ENCODE assay signal across 2 cellular contexts in genomic region chr1:26349886-26350244, GRCh38.
TF ChIP-seq lines count a peak whose summit lies in the region.

No MANE protein-coding gene starts in this region.

TF ChIP-seq in HCT116, 20 proteins besides CTCF, POLR2A, EP300 and RAD21:
- no peak for TF ChIP-seq ZFX (IDR thresholded peaks at IDR 0.05)
- no peak for TF ChIP-seq ZNF274 (IDR thresholded peaks at IDR 0.05; ENCODE audit: low read depth, low read length)
- no peak for TF ChIP-seq POLR2AphosphoS5 (IDR thresholded peaks at IDR 0.05; ENCODE audit: low read depth, low read length)
- TF ChIP-seq MAX (IDR thresholded peaks at IDR 0.05), result no peak
- no peak for TF ChIP-seq EZH2phosphoT487 (IDR thresholded peaks at IDR 0.05; ENCODE audit: borderline replicate concordance)
- TF ChIP-seq ZBTB33 (IDR thresholded peaks at IDR 0.05; ENCODE audit: extremely low read depth, insufficient replicate concordance, low read length), result no peak
- TF ChIP-seq YY1 (IDR thresholded peaks at IDR 0.05; ENCODE audit: extremely low read depth, insufficient replicate concordance, low read depth, low read length), result no peak
- TF ChIP-seq FOSL1 (IDR thresholded peaks at IDR 0.05; ENCODE audit: low read depth), result no peak
- no peak for TF ChIP-seq ATF3 (IDR thresholded peaks at IDR 0.05)
- TF ChIP-seq CEBPB (IDR thresholded peaks at IDR 0.05; ENCODE audit: low read depth), result no peak
- TF ChIP-seq SP1 (IDR thresholded peaks at IDR 0.05; ENCODE audit: low read depth), result no peak
- TF ChIP-seq JUND (IDR thresholded peaks at IDR 0.05), result no peak
- TF ChIP-seq TCF7L2 (IDR thresholded peaks at IDR 0.05; ENCODE audit: borderline replicate concordance, extremely low read depth, insufficient read depth, insufficient read length), result no peak
- no peak for TF ChIP-seq EGR1 (IDR thresholded peaks at IDR 0.05; ENCODE audit: low read depth)
- TF ChIP-seq SRF (IDR thresholded peaks at IDR 0.05; ENCODE audit: low read depth), result no peak
- TF ChIP-seq SIN3A (IDR thresholded peaks at IDR 0.05; ENCODE audit: low read depth), result no peak
- no peak for TF ChIP-seq EZH2 (IDR thresholded peaks at IDR 0.05)
- TF ChIP-seq CBX3 (IDR thresholded peaks at IDR 0.05; ENCODE audit: low read depth), result no peak
- TF ChIP-seq ELF1 (IDR thresholded peaks at IDR 0.05; ENCODE audit: borderline replicate concordance, low read depth), result no peak
- no peak for TF ChIP-seq REST (IDR thresholded peaks at IDR 0.05; ENCODE audit: low read depth)

TF ChIP-seq in WTC11, 78 proteins besides CTCF, POLR2A, EP300 and RAD21:
- TF ChIP-seq ZNF121 (CRISPR knock-in tag; IDR thresholded peaks at IDR 0.05) (peak; percentile 84), E2F4 (CRISPR knock-in tag; IDR thresholded peaks at IDR 0.05; ENCODE audit: borderline replicate concordance, low read depth) (no peak)
TF ChIP-seq in WTC11: peak in this region for 1.
